In genomic region chrX:70427360-70427759, GRCh38 we compare ENCODE assay signal across 28 cellular contexts. TPM values are rescaled to one million over a fixed set of nuclear protein-coding genes. Genes with fewer than 3 reads are reported as not detected.
"Had no signal": no experiment of that assay in that cellular context is flagged by ENCODE, and none has a peak within 500 bp of the region (broad histone marks: within the 10 kb centered on the region; RNA-seq: fewer than 3 reads in every experiment).

No MANE protein-coding gene starts in this region.

- H3K27me3 ChIP-seq: suprapubic skin, testis, thyroid gland, transverse colon, upper lobe of left lung, upper lobe of right lung, uterus, vagina had no signal

- H3K36me3 ChIP-seq: stomach, suprapubic skin, thoracic aorta, thyroid gland, tibial artery, tibial nerve, transverse colon, upper lobe of left lung, upper lobe of right lung, uterus, vagina had no signal

- FAIRE-seq: urothelium cell line had no signal

- H3K9me3 ChIP-seq: stomach, suprapubic skin, testis, thoracic aorta, thyroid gland, tibial artery, tibial nerve, transverse colon, upper lobe of left lung, upper lobe of right lung, uterus, vagina had no signal

- ATAC-seq: stimulated activated effector memory CD8-positive, alpha-beta T cell treated with anti-CD3 and anti-CD28 coated beads, Interleukin-12 subunit alpha, Interleukin-12 subunit beta, amount 100 ng/mL, for 72 hours; stimulated activated memory B cell treated with anti-CD40 and anti-IgM and Interleukin-4, amounts not matched to agents 10 μg/mL and 1 μg/mL and 100 μg/mL, for 72 hours; stimulated activated naive B cell treated with anti-CD40 and anti-IgM and Interleukin-4, amounts not matched to agents 10 μg/mL and 1 μg/mL and 100 μg/mL, for 72 hours; stimulated activated naive CD8-positive, alpha-beta T cell treated with anti-CD3 and anti-CD28 coated beads, Interleukin-15, amount 100 ng/mL, for 72 hours; stimulated activated naive CD8-positive, alpha-beta T cell treated with anti-CD3 and anti-CD28 coated beads, Interleukin-15, Interleukin-2, amounts not matched to agents 100 U/mL and 50 U/mL, for 24 hours; upper lobe of right lung had no signal

- H3K4me3 ChIP-seq: stomach, suprapubic skin, testis, thoracic aorta, thyroid gland, tibial artery, tibial nerve, transverse colon, upper lobe of left lung, upper lobe of right lung, uterus, vagina had no signal

- DNase-seq: stimulated activated CD4-positive, alpha-beta T cell treated with anti-CD3 and anti-CD28 coated beads, Interleukin-2, amount 100 ng/mL, for 48 hours; stimulated activated CD4-positive, alpha-beta T cell treated with anti-CD3 and anti-CD28 coated beads, Interleukin-4, amount 100 ng/mL, for 1 hour; stimulated activated CD4-positive, alpha-beta T cell treated with anti-CD3 and anti-CD28 coated beads, Interleukin-4, amount 100 ng/mL, for 24 hours; stimulated activated CD4-positive, alpha-beta T cell treated with anti-CD3 and anti-CD28 coated beads, Interleukin-4, amount 100 ng/mL, for 4 hours; stimulated activated CD8-positive, alpha-beta memory T cell treated with anti-CD3 and anti-CD28 coated beads, Interleukin-4, amount 100 ng/mL, for 48 hours; stimulated activated naive B cell treated with anti-CD40 and anti-IgM and Interleukin-4, amounts not matched to agents 10 μg/mL and 1 μg/mL and 100 μg/mL, for 72 hours; stimulated activated naive CD4-positive, alpha-beta T cell; stimulated activated naive CD4-positive, alpha-beta T cell treated with Interleukin-2 at 50 U/mL for 16 hours; stimulated activated naive CD8-positive, alpha-beta T cell treated with anti-CD3 and anti-CD28 coated beads, Interleukin-15, amount 100 ng/mL, for 72 hours; stimulated activated naive CD8-positive, alpha-beta T cell treated with anti-CD3 and anti-CD28 coated beads, Interleukin-15, Interleukin-2, amounts not matched to agents 100 U/mL and 50 U/mL, for 24 hours; stomach; substantia nigra; testis; thyroid gland; tibial artery; transverse colon; trophoblast cell; upper lobe of left lung; upper lobe of right lung; uterus had no signal

- H3K27ac ChIP-seq: stomach, suprapubic skin, testis, thoracic aorta, thyroid gland, tibial artery, tibial nerve, transverse colon, upper lobe of left lung, upper lobe of right lung, uterus, vagina had no signal

- H3K4me1 ChIP-seq: stomach, suprapubic skin, testis, thyroid gland, tibial nerve, transverse colon, upper lobe of left lung, upper lobe of right lung, uterus, vagina had no signal

RNA-seq across cellular contexts. Expression of gene GDPD2, which starts 4.2 kb away (rescaled TPM):
- total RNA-seq: subcutaneous adipose tissue, testis, thoracic aorta, thyroid gland, upper lobe of left lung, upper lobe of right lung, vagina had no signal
